In the genomic region with DNA sequence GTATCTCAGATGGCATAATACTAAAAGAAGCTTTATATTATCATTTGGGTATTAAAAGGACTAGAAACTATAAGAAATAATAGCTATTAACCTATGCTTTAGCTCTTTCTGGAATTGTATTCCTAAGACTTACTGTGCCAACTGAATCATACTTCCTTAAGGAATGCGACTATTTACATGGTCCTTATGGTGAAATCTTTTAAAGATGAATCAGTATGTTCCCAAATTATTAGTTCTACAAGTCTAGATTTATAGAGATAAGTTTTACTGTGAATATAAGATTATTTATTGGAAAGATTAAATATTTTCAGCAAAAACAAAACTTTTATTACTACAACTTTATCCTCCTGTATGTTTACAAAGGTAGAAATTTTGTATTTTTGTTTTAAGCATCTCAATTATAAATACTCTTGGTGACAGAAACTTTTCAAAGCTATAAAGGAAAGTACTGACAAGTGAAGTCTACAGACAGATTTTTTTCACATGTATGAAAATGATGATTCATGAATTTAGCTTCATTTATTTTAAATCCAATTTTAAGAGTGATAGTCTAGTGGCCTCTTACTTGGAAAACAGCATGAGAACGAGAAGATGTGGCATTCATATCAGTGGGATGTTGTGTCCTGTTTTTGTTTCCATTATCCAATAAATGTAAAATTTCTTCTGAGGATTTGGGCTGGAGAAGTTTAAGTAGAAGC, we compare ENCODE assay signal across 1 cellular context.
TF ChIP-seq lines count a peak whose summit lies in the region.

No MANE protein-coding gene starts in this region.

TF ChIP-seq in HepG2, 621 proteins besides CTCF, POLR2A, EP300 and RAD21:
- TF ChIP-seq TFDP1 (CRISPR knock-in tag; IDR thresholded peaks at IDR 0.05; ENCODE audit: borderline replicate concordance): no peak
- TF ChIP-seq MAFF (IDR thresholded peaks at IDR 0.05; ENCODE audit: low read depth, low read length): peak; percentile 40; the same call in 1 of the 2 replicates
- TF ChIP-seq MAFK (conservative IDR thresholded peaks at IDR 0.05 in 1 of 2, IDR thresholded peaks at IDR 0.05 in 1 of 2; ENCODE audit: low read length in 2 of 2): peak; percentile 54 to 61
